In genomic region chr19:33324628-33325027, GRCh38 we compare ENCODE assay signal across 22 cellular contexts.
"Had no signal": no experiment of that assay in that cellular context is flagged by ENCODE, and none has a peak within 500 bp of the region (broad histone marks: within the 10 kb centered on the region; RNA-seq: fewer than 3 reads in every experiment).

No MANE protein-coding gene starts in this region.

- H3K9ac ChIP-seq: SK-N-SH had no signal

- H3K9me3 ChIP-seq: MG63, SK-N-SH had no signal

- H3K4me3 ChIP-seq: MG63 had no signal

- H3K36me3 ChIP-seq: MG63 had no signal

- DNase-seq: IMR-90, Karpas-422, KG1, MG63, NCI-H1092, NCI-H1105 treated with DMSO at 0.1 percent for 48 hours, NCI-H1417 treated with DMSO at 0.1 percent for 48 hours, NCI-H146, NCI-H1694 treated with DMSO at 0.1 percent for 48 hours, NCI-H1930, NCI-H2081, NCI-H2107, NCI-H2227 treated with DMSO at 0.1 percent for 48 hours, NCI-H446, NCI-H510A, NCI-H524 treated with DMSO at 0.1 percent for 48 hours, NCI-H69, NCI-H774, Right ventricle myocardium superior, RPMI8226, SIG-M5, SK-N-SH had no signal

- H3K27me3 ChIP-seq: MG63 had no signal

- H3K4me2 ChIP-seq: SK-N-SH had no signal
